Comparison of ENCODE assay signal across 9 cellular contexts in the genomic region with DNA sequence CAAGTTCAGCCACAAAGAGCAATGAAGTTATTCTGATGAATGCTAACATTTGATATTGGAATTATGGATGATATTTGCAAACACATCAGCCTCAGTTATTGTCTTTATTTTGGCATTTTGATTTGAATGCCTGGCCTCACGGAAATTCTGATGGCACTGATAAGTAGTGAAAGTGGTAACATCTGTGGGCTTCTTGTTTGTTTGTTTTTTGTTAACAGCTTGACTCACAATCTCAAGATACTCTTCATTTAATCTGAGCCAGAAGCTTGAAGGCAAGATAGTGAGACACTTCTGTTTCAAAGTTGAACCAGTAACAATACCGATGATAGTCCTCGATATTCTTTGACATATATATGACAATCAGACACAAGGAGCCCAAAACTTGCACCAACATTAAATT.
"Had no signal": no experiment of that assay in that cellular context is flagged by ENCODE, and none has a peak within 500 bp of the region (broad histone marks: within the 10 kb centered on the region; RNA-seq: fewer than 3 reads in every experiment).

No MANE protein-coding gene starts in this region.

- DNase-seq: GM23248, GOT3, H7, HFFc6 had no signal

- ATAC-seq: HCT116, HepG2 had no signal

- H3K27me3 Mint-ChIP-seq: IgD-negative memory B cell had no signal

- H3K36me3 Mint-ChIP-seq: IgD-negative memory B cell had no signal

- H3K4me1 ChIP-seq: HAP-1 had no signal

- H3K4me1 Mint-ChIP-seq: IgD-negative memory B cell had no signal

- H3K4me3 Mint-ChIP-seq: HFFc6, IgD-negative memory B cell had no signal

- H3K9me3 Mint-ChIP-seq: HFFc6, IgD-negative memory B cell had no signal

- H3K4me3 ChIP-seq: GM23248, HAP-1 had no signal

- H3K9me3 ChIP-seq: HAP-1 had no signal

- H3K27ac Mint-ChIP-seq: HFFc6, IgD-negative memory B cell had no signal

- H3K36me3 ChIP-seq: HAP-1 had no signal

- H3K27ac ChIP-seq: GM23248, HL-60 had no signal
